In the genomic region with DNA sequence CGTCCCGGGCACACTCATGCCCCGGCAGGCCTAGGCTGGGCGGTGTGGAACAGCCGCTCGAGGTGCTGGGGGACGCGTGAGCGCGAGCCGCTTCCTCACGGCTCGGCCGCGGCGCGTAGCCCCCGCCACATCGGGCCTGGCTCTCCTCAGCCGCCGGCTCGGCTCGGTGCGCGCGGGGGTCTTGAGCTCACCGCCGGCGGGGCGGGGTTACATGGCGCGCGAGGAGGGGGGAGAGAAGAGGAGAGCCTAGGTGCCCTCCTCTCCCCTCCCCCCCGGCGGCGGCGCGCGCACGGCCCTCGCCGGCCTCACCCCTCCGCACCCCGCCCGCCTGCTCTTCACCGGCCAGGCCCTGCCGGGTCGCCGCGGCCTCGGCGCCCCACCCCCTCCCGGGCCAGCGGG, we compare ENCODE assay signal across 8 cellular contexts. TPM values are rescaled to one million over a fixed set of nuclear protein-coding genes. Genes with fewer than 3 reads are reported as not detected.
DNase-seq lines count a peak whose midpoint lies in the region; ATAC-seq and TF ChIP-seq lines count a peak whose summit lies in the region.

No MANE protein-coding gene starts in this region.

- H3K27me3 ChIP-seq in CD4-positive, alpha-beta T cell (ENCODE audit: control insufficient read depth, insufficient read depth, low read length), result no peaks in the 10 kb centered on the region
- no peaks in the 10 kb centered on the region for H3K27me3 ChIP-seq in PC-9 (ENCODE audit: insufficient read depth, low read depth)
- H3K27me3 ChIP-seq in neural cell (ENCODE audit: insufficient read depth, low read depth, low read length), result no peaks in the 10 kb centered on the region
- H3K27me3 ChIP-seq in stomach smooth muscle (ENCODE audit: control insufficient read depth in 1 of 2, insufficient read depth in 2 of 2, low read length in 2 of 2), result no peaks in the 10 kb centered on the region

- CTCF ChIA-PET in CD4-positive, alpha-beta T cell (lab: Charles Lee), result interaction anchor here (1.2 kb wide), 1 partner anchor 209 kb away, joined by 3 read pairs; no protein-coding TSS in a partner anchor
- CTCF ChIA-PET in PC-9 (lab: Charles Lee), result interaction anchor here (0.5 to 1.1 kb wide), 2 partner anchors 47 to 559 kb away, joined by 3 to 5 read pairs; no protein-coding TSS in a partner anchor

- intact Hi-C loops in CD4-positive, alpha-beta T cell (cut with DNase I, micrococcal nuclease), result loop anchor here (1.0 to 10.0 kb wide), 11 partner anchors 8 to 1330 kb away; a partner anchor contains a TSS
- intact Hi-C loops in PC-9 (cut with micrococcal nuclease; ENCODE audit: unreplicated experiment), result no loop called here

- POLR2A ChIA-PET in CD4-positive, alpha-beta T cell (lab: Charles Lee), result interaction anchor here (0.5 to 3.3 kb wide), 25 partner anchors 8 to 1706 kb away, joined by 3 to 33 read pairs (median 4); a partner anchor contains a TSS
- POLR2A ChIA-PET in PC-9 (lab: Charles Lee; ENCODE audit: unreplicated experiment), result interaction anchor here (0.6 to 0.8 kb wide), 3 partner anchors 380 to 1814 kb away, joined by 3 to 7 read pairs (median 4); no protein-coding TSS in a partner anchor

- no peak for TF ChIP-seq RAD21 in neural cell (conservative IDR thresholded peaks at IDR 0.05)

- H3K9me2 ChIP-seq in PC-9 (ENCODE audit: insufficient read depth) (no peaks in the 10 kb centered on the region), neural cell (ENCODE audit: insufficient read depth, low read length) (no peaks in the 10 kb centered on the region)

- 0 out of 2 replicates have a peak, but pooled peaks cover 7% of the 10 kb centered on the region for H3K36me3 ChIP-seq in PC-9 (ENCODE audit: low read depth)
- H3K36me3 ChIP-seq in neural cell (ENCODE audit: insufficient read depth, low read length), result no peaks in the 10 kb centered on the region
- H3K36me3 ChIP-seq in stomach smooth muscle (ENCODE audit: control insufficient read depth in 2 of 2, insufficient read depth in 2 of 2, low read length in 2 of 2), result peaks cover 2% of the 10 kb centered on the region in 2 donors

- no TSS peak for BruUV-seq in PC-9 (replicated peaks; lab: Mats Ljungman, UMichigan)

- H3K36me3 Mint-ChIP-seq in CD4-positive, alpha-beta T cell (ENCODE audit: low read depth), result peaks cover 50% of the 10 kb centered on the region
- peaks cover 46% of the 10 kb centered on the region for H3K36me3 Mint-ChIP-seq in activated T-helper 17 cell treated with anti-CD3 and anti-CD28 coated beads, Interleukin-2, amount 50 U/mL, for 72 hours (ENCODE audit: low read depth)

- H3K9ac ChIP-seq in neural cell (ENCODE audit: low read length) (peak overlapping the region; percentile 91), stomach smooth muscle (ENCODE audit: low read length in 2 of 2) (peak overlapping the region; percentile 60 to 84)

- TF ChIP-seq EP300 in neural cell (conservative IDR thresholded peaks at IDR 0.05; ENCODE audit: poor library complexity, severe bottlenecking), result no peak

- H3K27me3 Mint-ChIP-seq in CD4-positive, alpha-beta T cell, result no peaks in the 10 kb centered on the region
- no peaks in the 10 kb centered on the region for H3K27me3 Mint-ChIP-seq in activated T-helper 17 cell treated with anti-CD3 and anti-CD28 coated beads, Interleukin-2, amount 50 U/mL, for 72 hours

- H2AFZ ChIP-seq in PC-9 (peak overlapping the region; percentile 75), neural cell (ENCODE audit: low read depth, low read length) (peak overlapping the region; percentile 40)

- H3K79me2 ChIP-seq in PC-9 (ENCODE audit: low read depth) (peaks cover 70% of the 10 kb centered on the region), neural cell (replicated peaks; ENCODE audit: insufficient read depth, low read length) (peaks cover 73% of the 10 kb centered on the region)

- H3K4me3 ChIP-seq in PC-9 (peak overlapping the region; percentile 84), fibroblast of the aortic adventitia (ENCODE audit: low read depth, low read length) (peak overlapping the region; percentile 80), neural cell (ENCODE audit: low read length) (peak overlapping the region; percentile 93), stomach smooth muscle (ENCODE audit: low read length in 2 of 2) (peak overlapping the region; percentile 83 to 84)

- H3K4me2 ChIP-seq in PC-9 (peak overlapping the region; percentile 89), neural cell (ENCODE audit: low read length) (no peak overlapping the region)

- H4K20me1 ChIP-seq in PC-9 (ENCODE audit: insufficient read depth) (no peaks in the 10 kb centered on the region), neural cell (ENCODE audit: insufficient read depth) (peaks cover 12% of the 10 kb centered on the region)

- H3K4me1 Mint-ChIP-seq in CD4-positive, alpha-beta T cell (ENCODE audit: low read depth), result peaks cover 68% of the 10 kb centered on the region
- peaks cover 24% of the 10 kb centered on the region for H3K4me1 Mint-ChIP-seq in activated T-helper 17 cell treated with anti-CD3 and anti-CD28 coated beads, Interleukin-2, amount 50 U/mL, for 72 hours

- H3K4me3 Mint-ChIP-seq in CD4-positive, alpha-beta T cell, result peak overlapping the region; percentile 95
- H3K4me3 Mint-ChIP-seq in activated T-helper 17 cell treated with anti-CD3 and anti-CD28 coated beads, Interleukin-2, amount 50 U/mL, for 72 hours, result peak overlapping the region; percentile 95

- peaks cover 11% of the 10 kb centered on the region for H3K9me3 ChIP-seq in CD4-positive, alpha-beta T cell (ENCODE audit: control insufficient read depth, low read length)
- H3K9me3 ChIP-seq in PC-9 (ENCODE audit: insufficient read depth, low read depth) (no peaks in the 10 kb centered on the region), neural cell (ENCODE audit: low read length) (no peaks in the 10 kb centered on the region), stomach smooth muscle (ENCODE audit: control insufficient read depth in 2 of 2, low read length in 2 of 2) (no peaks in the 10 kb centered on the region)

- peaks cover 7% of the 10 kb centered on the region for H3K9me3 Mint-ChIP-seq in CD4-positive, alpha-beta T cell
- H3K9me3 Mint-ChIP-seq in activated T-helper 17 cell treated with anti-CD3 and anti-CD28 coated beads, Interleukin-2, amount 50 U/mL, for 72 hours, result peaks cover under 1% of the 10 kb centered on the region

- peaks cover 13% of the 10 kb centered on the region; the same call in 1 of the 2 replicates for H3K4me1 ChIP-seq in PC-9 (replicated peaks; ENCODE audit: insufficient read depth)
- peaks cover 11% of the 10 kb centered on the region for H3K4me1 ChIP-seq in stomach smooth muscle (ENCODE audit: control insufficient read depth, insufficient read depth, low read length)

- peaks cover 19% of the 10 kb centered on the region; the same call in 1 of the 2 replicates for H3F3A ChIP-seq in PC-9 (ENCODE audit: insufficient read depth, low read depth)
- H3F3A ChIP-seq in neural cell (ENCODE audit: insufficient read depth, low read length, poor library complexity, severe bottlenecking), result no peaks in the 10 kb centered on the region

- peak; percentile 52 for ATAC-seq in CD4-positive, alpha-beta T cell (ENCODE audit: poor library complexity)
- ATAC-seq in GM19438 (IDR thresholded peaks at IDR 0.05; ENCODE audit: low read depth, unreplicated experiment) (peak; percentile 33), HG03558 (IDR thresholded peaks at IDR 0.05; ENCODE audit: extremely low read depth, unreplicated experiment) (peak; percentile 22)
- ATAC-seq in activated T-helper 17 cell treated with anti-CD3 and anti-CD28 coated beads, Interleukin-2, amount 50 U/mL, for 72 hours (replicated peaks), result peak; percentile 56

- no peak for TF ChIP-seq CTCF in CD4-positive, alpha-beta T cell (IDR thresholded peaks at IDR 0.05)
- TF ChIP-seq CTCF in PC-9 (conservative IDR thresholded peaks at IDR 0.05), result no peak
- no peak for TF ChIP-seq CTCF in fibroblast of the aortic adventitia (IDR thresholded peaks at IDR 0.05; ENCODE audit: insufficient read depth, low read length)
- no peak for TF ChIP-seq CTCF in neural cell (IDR thresholded peaks at IDR 0.05; ENCODE audit: poor library complexity, severe bottlenecking)

- peak overlapping the region; percentile 91 for H3K27ac ChIP-seq in CD4-positive, alpha-beta T cell (ENCODE audit: low read depth, low read length)
- H3K27ac ChIP-seq in PC-9 (peak overlapping the region; percentile 51), neural cell (ENCODE audit: low read length) (peak overlapping the region; percentile 92), stomach smooth muscle (ENCODE audit: low read length) (peak overlapping the region; percentile 84)

- peak; percentile 59 to 80 (median 73) for DNase-seq in CD4-positive, alpha-beta T cell
- DNase-seq in PC-9 (peak in 1 of 2 experiments; percentile 60), fibroblast of the aortic adventitia (ENCODE audit: low read depth) (peak; percentile 36)

- peak overlapping the region; percentile 97 for H3K27ac Mint-ChIP-seq in CD4-positive, alpha-beta T cell
- H3K27ac Mint-ChIP-seq in activated T-helper 17 cell treated with anti-CD3 and anti-CD28 coated beads, Interleukin-2, amount 50 U/mL, for 72 hours, result peak overlapping the region; percentile 92

TF ChIP-seq in neural cell, 6 proteins besides CTCF, POLR2A, EP300 and RAD21 (continues in another document):
- peak; percentile 54 for TF ChIP-seq TAF1 (IDR thresholded peaks at IDR 0.05; ENCODE audit: low read depth)

RNA-seq across cellular contexts. Expression of a gene that starts 7.7 kb away (rescaled TPM):
- total RNA-seq in CD4-positive, alpha-beta T cell, result 10 to 100 TPM; 36.7 to 40.6 TPM
- total RNA-seq in PC-9 (2021), result 7.4 and 7.9 TPM in 2 replicates
- total RNA-seq in activated T-helper 17 cell treated with anti-CD3 and anti-CD28 coated beads, Interleukin-2, amount 50 U/mL, for 72 hours, result 10 to 100 TPM; 14.6 to 22.7 TPM
- total RNA-seq in fibroblast of the aortic adventitia (ENCODE audit: low replicate concordance), result 19.9 and 37.7 TPM in 2 replicates
- polyA plus RNA-seq in neural cell, result 47.6 and 48.7 TPM in 2 replicates
- polyA minus RNA-seq in neural cell, result 185 and 191 TPM in 2 replicates
